Comparison of ENCODE assay signal across 8 cellular contexts in the genomic region with DNA sequence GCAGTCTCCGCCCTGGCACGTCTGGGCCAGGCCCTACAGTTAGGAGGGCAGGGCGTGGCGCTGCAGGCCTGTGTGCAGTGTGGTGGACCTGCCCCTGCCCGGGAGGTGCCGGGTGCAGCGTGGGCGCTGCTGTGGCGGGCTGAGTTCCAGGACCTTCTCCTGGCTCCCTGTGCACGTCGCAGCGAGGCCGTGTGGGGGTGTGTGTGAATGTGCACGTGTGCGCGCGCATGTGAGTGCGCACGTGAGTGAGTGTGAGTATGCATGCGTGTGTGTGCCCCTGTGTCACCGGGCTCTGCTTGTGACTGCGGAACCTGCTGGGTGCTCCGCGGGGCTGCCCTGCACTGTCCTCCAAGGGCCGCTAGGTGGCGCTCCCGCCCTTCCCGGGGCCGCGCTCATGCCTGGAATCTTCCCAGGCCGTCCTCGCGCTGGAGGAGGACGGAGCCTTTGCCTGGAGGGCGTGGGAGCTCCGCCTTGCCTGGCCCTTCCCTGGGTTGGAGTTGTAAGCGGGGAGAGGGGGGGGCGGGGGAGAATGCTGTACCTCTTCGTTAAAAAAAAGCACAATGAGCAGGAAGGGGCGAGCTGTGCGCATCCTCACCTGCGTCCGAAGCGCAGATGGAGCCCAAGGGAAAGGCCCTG.
DNase-seq lines count a peak whose midpoint lies in the region; ATAC-seq and TF ChIP-seq lines count a peak whose summit lies in the region.

No MANE protein-coding gene starts in this region.

- H3K9me3 ChIP-seq in HUES6 (ENCODE audit: control insufficient read depth, insufficient read depth, low read depth, low read length) (no peaks in the 10 kb centered on the region), osteoblast (ENCODE audit: low read depth, low read length) (no peaks in the 10 kb centered on the region), thyroid gland (no peaks in the 10 kb centered on the region)

- TF ChIP-seq POLR2A in thyroid gland (IDR thresholded peaks at IDR 0.05): no peak

- H3K27me3 ChIP-seq in HUES6 (ENCODE audit: control insufficient read depth, insufficient read depth, low read length) (no peaks in the 10 kb centered on the region), osteoblast (ENCODE audit: insufficient read depth, low read length) (no peaks in the 10 kb centered on the region), thyroid gland (no peaks in the 10 kb centered on the region)

- WGBS in thyroid gland, 2 donors: 28 to 64% methylated on average over 15 to 24 of the region's 44 CpGs

- TF ChIP-seq CTCF in Calu3 (IDR thresholded peaks at IDR 0.05; ENCODE audit: unreplicated experiment): peak; percentile 89
- peak; percentile 89 for TF ChIP-seq CTCF in osteoblast (IDR thresholded peaks at IDR 0.05; ENCODE audit: extremely low read depth, low read depth, low read length)
- peak; percentile 82 to 99 (median 91) for TF ChIP-seq CTCF in thyroid gland (IDR thresholded peaks at IDR 0.05)

- H2AFZ ChIP-seq in osteoblast (ENCODE audit: low read length): no peak overlapping the region

- H3K9me3 Mint-ChIP-seq in Calu3 (ENCODE audit: low read depth, unreplicated experiment): no peaks in the 10 kb centered on the region

- DNase-seq in Calu3 (peak; percentile 83), SHP77 (lab: John Stamatoyannopoulos, UW) (peak; percentile 42 to 57), activated gamma-delta T cell (lab: John Stamatoyannopoulos, UW) (peak; percentile 28), foreskin melanocyte (peak; percentile 59), osteoblast (ENCODE audit: insufficient read length, low spot score, missing footprints) (peak; percentile 100), thyroid gland (peak; percentile 74)

- peak overlapping the region; percentile 36 for H3K4me3 Mint-ChIP-seq in Calu3 (ENCODE audit: low read depth, unreplicated experiment)

- no peak overlapping the region for H3K27ac Mint-ChIP-seq in Calu3 (ENCODE audit: unreplicated experiment)

- ATAC-seq in GM21423 (IDR thresholded peaks at IDR 0.05; ENCODE audit: unreplicated experiment): no peak

- H3K27me3 Mint-ChIP-seq in Calu3 (ENCODE audit: unreplicated experiment): no peaks in the 10 kb centered on the region

- H3K79me2 ChIP-seq in osteoblast (ENCODE audit: insufficient read depth, low read length): peaks cover 10% of the 10 kb centered on the region

- H4K20me1 ChIP-seq in osteoblast (ENCODE audit: insufficient read depth, low read length): peaks cover 53% of the 10 kb centered on the region

- H3K4me2 ChIP-seq in osteoblast (ENCODE audit: insufficient read depth, low read length): peak overlapping the region; percentile 75

- no TSS peak for BruUV-seq in Calu3 (replicated peaks; lab: Mats Ljungman, UMichigan)

- intact Hi-C loops in Calu3 (cut with micrococcal nuclease; ENCODE audit: unreplicated experiment): no loop called here
- intact Hi-C loops in thyroid gland (cut with DNase I): loop anchor here (5.0 kb wide), 1 partner anchor 529 kb away; no protein-coding TSS in a partner anchor

- CTCF ChIA-PET in Calu3 (lab: Charles Lee): interaction anchor here (0.5 to 1.3 kb wide), 4 partner anchors 82 to 489 kb away, joined by 3 to 7 read pairs (median 4); no protein-coding TSS in a partner anchor

- peaks cover 12% of the 10 kb centered on the region for H3K4me1 Mint-ChIP-seq in Calu3 (ENCODE audit: low read depth, unreplicated experiment)

- peaks cover 5% of the 10 kb centered on the region for H3K36me3 Mint-ChIP-seq in Calu3 (ENCODE audit: insufficient read depth, unreplicated experiment)

- H3K4me1 ChIP-seq in HUES6 (ENCODE audit: control insufficient read depth, insufficient read depth, low read length) (peaks cover 12% of the 10 kb centered on the region; the same call in 1 of the 2 replicates), osteoblast (ENCODE audit: insufficient read depth, low read length) (peaks cover 20% of the 10 kb centered on the region), thyroid gland (peaks cover 8 to 33% of the 10 kb centered on the region in 2 donors)

- H3K36me3 ChIP-seq in HUES6 (ENCODE audit: control insufficient read depth, insufficient read depth, low read length) (peaks cover 6% of the 10 kb centered on the region; the same call in 1 of the 2 replicates), osteoblast (ENCODE audit: insufficient read depth, low read length) (peaks cover 8% of the 10 kb centered on the region), thyroid gland (peaks cover 11 to 21% of the 10 kb centered on the region in 2 donors)

- no peak overlapping the region for H3K9ac ChIP-seq in HUES6 (ENCODE audit: low read length)

- H3K27ac ChIP-seq in HUES6 (ENCODE audit: low read depth, low read length) (no peak overlapping the region), osteoblast (ENCODE audit: low read depth, low read length) (peak overlapping the region; percentile 28), thyroid gland (no peak overlapping the region)

- peak overlapping the region; percentile 22; the same call in 1 of the 2 replicates for H3K4me3 ChIP-seq in HUES6 (ENCODE audit: low read depth, low read length)
- H3K4me3 ChIP-seq in osteoblast (ENCODE audit: insufficient read depth, low read length): peak overlapping the region; percentile 45
- no peak overlapping the region for H3K4me3 ChIP-seq in thyroid gland (replicated peaks in 1 of 3)

Comparison
In these comparisons a context has a peak if more than half of its experiments do, and no peak if none do; other contexts are left out.
1. DNase-seq: peak in every context shown above with its lines; median percentile 100 in osteoblast; 83 in Calu3; 74 in thyroid gland; 59 in foreskin melanocyte; 50 in SHP77; 28 in activated gamma-delta T cell.
2. H3K4me3 ChIP-seq: peak in HUES6 (single experiment) and osteoblast (single experiment); none in thyroid gland (0 of 3).
3. Peak in every context shown above with its lines, with median percentiles within 50 percentile points of each other: CTCF ChIP-seq.